ENCODE assay signal across 13 cellular contexts in genomic region chr17:49783051-49783715, GRCh38. TPM values are rescaled to one million over a fixed set of nuclear protein-coding genes. Genes with fewer than 3 reads are reported as not detected.
DNase-seq lines count a peak whose midpoint lies in the region; ATAC-seq and TF ChIP-seq lines count a peak whose summit lies in the region.
"Had no signal": no experiment of that assay in that cellular context is flagged by ENCODE, and none has a peak within 500 bp of the region (broad histone marks: within the 10 kb centered on the region; RNA-seq: fewer than 3 reads in every experiment).

No MANE protein-coding gene starts in this region.

- H3K36me3 ChIP-seq in muscle layer of duodenum (ENCODE audit: control insufficient read depth in 1 of 2, insufficient read depth in 2 of 2, low read length in 2 of 2) (no peaks in the 10 kb centered on the region), Caco-2 (ENCODE audit: control insufficient read depth, insufficient read depth, low read length) (no peaks in the 10 kb centered on the region)

- DNase-seq in NCI-H2081 (lab: John Stamatoyannopoulos, UW) (peak; percentile 0 to 17), NCI-H2081 treated with DMSO at 0.1 percent for 48 hours (lab: John Stamatoyannopoulos, UW) (no peak), dorsolateral prefrontal cortex (peak in 1 of 10 donors; percentile 37), ureter (ENCODE audit: low spot score) (peak; percentile 63), HCEC 1CT (no peak), Caco-2 (no peak)
- DNase-seq in activated T-cell treated with anti-CD3 and anti-CD28 coated beads, Interleukin-2, amount 50 U/mL, for 4 hours, result no peak
- DNase-seq: activated naive CD8-positive, alpha-beta T cell treated with anti-CD3 and anti-CD28 coated beads, Interleukin-2, amount 10 ng/mL, durations not matched to agents 7 days and 5 days; NCI-H187 treated with DMSO at 0.1 percent for 48 hours; SW 1271; trophoblast cell had no signal

- H3K9me3 Mint-ChIP-seq in activated T-cell treated with anti-CD3 and anti-CD28 coated beads, Interleukin-2, amount 50 U/mL, for 4 hours, result no peaks in the 10 kb centered on the region
- no peaks in the 10 kb centered on the region for H3K9me3 Mint-ChIP-seq in Caco-2 (ENCODE audit: unreplicated experiment)
- H3K9me3 Mint-ChIP-seq: activated naive CD8-positive, alpha-beta T cell treated with anti-CD3 and anti-CD28 coated beads, Interleukin-2, amount 10 ng/mL, durations not matched to agents 7 days and 5 days had no signal

- CTCF ChIA-PET in Caco-2 (lab: Charles Lee), result interaction anchor here (0.8 to 2.6 kb wide), 2 partner anchors 15 to 19 kb away, joined by 7 to 9 read pairs; partner anchors contain the start of gene FAM117A

- H3K4me3 Mint-ChIP-seq in activated T-cell treated with anti-CD3 and anti-CD28 coated beads, Interleukin-2, amount 50 U/mL, for 4 hours, result no peak overlapping the region
- H3K4me3 Mint-ChIP-seq in Caco-2 (ENCODE audit: unreplicated experiment), result no peak overlapping the region
- H3K4me3 Mint-ChIP-seq: activated naive CD8-positive, alpha-beta T cell treated with anti-CD3 and anti-CD28 coated beads, Interleukin-2, amount 10 ng/mL, durations not matched to agents 7 days and 5 days had no signal

- no peak overlapping the region for H3K27ac Mint-ChIP-seq in Caco-2 (ENCODE audit: unreplicated experiment)
- H3K27ac Mint-ChIP-seq: activated naive CD8-positive, alpha-beta T cell treated with anti-CD3 and anti-CD28 coated beads, Interleukin-2, amount 10 ng/mL, durations not matched to agents 7 days and 5 days had no signal

- no peaks in the 10 kb centered on the region for H3K27me3 ChIP-seq in dorsolateral prefrontal cortex
- no peaks in the 10 kb centered on the region for H3K27me3 ChIP-seq in muscle layer of duodenum (ENCODE audit: low read depth, low read length)
- H3K27me3 ChIP-seq in Caco-2 (replicated peaks; ENCODE audit: control insufficient read depth, insufficient read depth, low read length), result no peaks in the 10 kb centered on the region

- peaks cover 10 to 40% of the 10 kb centered on the region in 2 donors for H3K4me1 ChIP-seq in muscle layer of duodenum (ENCODE audit: control insufficient read depth in 1 of 2, insufficient read depth in 2 of 2, low read length in 2 of 2)
- peaks cover 6% of the 10 kb centered on the region; the same call in 1 of the 2 replicates for H3K4me1 ChIP-seq in Caco-2

- no peaks in the 10 kb centered on the region for H3K27me3 Mint-ChIP-seq in activated T-cell treated with anti-CD3 and anti-CD28 coated beads, Interleukin-2, amount 50 U/mL, for 4 hours (ENCODE audit: low read depth)
- H3K27me3 Mint-ChIP-seq in Caco-2 (ENCODE audit: insufficient read depth, unreplicated experiment), result peaks cover 20% of the 10 kb centered on the region

- POLR2A ChIA-PET in Caco-2 (lab: Charles Lee), result interaction anchor here (1.2 kb wide), 1 partner anchor 19 kb away, joined by 11 read pairs; the partner anchor contains the start of gene FAM117A

- H3K4me1 Mint-ChIP-seq in activated T-cell treated with anti-CD3 and anti-CD28 coated beads, Interleukin-2, amount 50 U/mL, for 4 hours (ENCODE audit: low read depth), result peaks cover 17% of the 10 kb centered on the region
- peaks cover 9% of the 10 kb centered on the region for H3K4me1 Mint-ChIP-seq in Caco-2 (ENCODE audit: low read depth, unreplicated experiment)

- peak overlapping the region in 40 of 59 donors; percentile 2 to 75 (median 54) for H3K27ac ChIP-seq in dorsolateral prefrontal cortex
- peak overlapping the region; percentile 33 for H3K27ac ChIP-seq in muscle layer of duodenum (ENCODE audit: low read length)

- intact Hi-C loops in dorsolateral prefrontal cortex (cut with DNase I) (loop anchor here in 1 of 2 donors (10.0 kb wide), 1 partner anchor 368 kb away; the partner anchor contains the start of gene PHB1), Caco-2 (cut with micrococcal nuclease; ENCODE audit: unreplicated experiment) (no loop called here)

- H3K36me3 Mint-ChIP-seq in activated T-cell treated with anti-CD3 and anti-CD28 coated beads, Interleukin-2, amount 50 U/mL, for 4 hours (ENCODE audit: insufficient read depth), result no peaks in the 10 kb centered on the region
- H3K36me3 Mint-ChIP-seq in Caco-2 (ENCODE audit: insufficient read depth, unreplicated experiment), result peaks cover 1% of the 10 kb centered on the region
- H3K36me3 Mint-ChIP-seq: activated naive CD8-positive, alpha-beta T cell treated with anti-CD3 and anti-CD28 coated beads, Interleukin-2, amount 10 ng/mL, durations not matched to agents 7 days and 5 days had no signal

- TF ChIP-seq CTCF in dorsolateral prefrontal cortex (IDR thresholded peaks at IDR 0.05 in 54 of 56, conservative IDR thresholded peaks at IDR 0.05 in 2 of 56; ENCODE audit: low read depth in 1 of 56, partially characterized antibody in 56 of 56), result no peak
- TF ChIP-seq CTCF in Caco-2 (IDR thresholded peaks at IDR 0.05; ENCODE audit: insufficient read depth in 1 of 2, low read depth in 1 of 2, low read length in 1 of 2, severe bottlenecking in 1 of 2, unreplicated experiment in 1 of 2), result no peak

- H3K4me3 ChIP-seq in dorsolateral prefrontal cortex (no peak overlapping the region), muscle layer of duodenum (ENCODE audit: low read depth in 1 of 2, low read length in 2 of 2) (no peak overlapping the region), Caco-2 (ENCODE audit: low read depth, low read length) (no peak overlapping the region)

- BruUV-seq in Caco-2 (replicated peaks; lab: Mats Ljungman, UMichigan), result no TSS peak

- no peak for ATAC-seq in activated T-cell treated with anti-CD3 and anti-CD28 coated beads, Interleukin-2, amount 50 U/mL, for 4 hours
- ATAC-seq: sciatic nerve had no signal

- H3K9me3 ChIP-seq in muscle layer of duodenum (ENCODE audit: control insufficient read depth in 1 of 2, low read length in 2 of 2) (no peaks in the 10 kb centered on the region), Caco-2 (no peaks in the 10 kb centered on the region)

RNA-seq across cellular contexts. Expression of gene KAT7, which starts 5.3 kb away (rescaled TPM):
- total RNA-seq in dorsolateral prefrontal cortex (100 to 1,000 TPM in 73 of 120 experiments, 10 to 100 TPM in 47; 73.9 to 129 (median 102) TPM), ureter (98.2 TPM), Caco-2 (2022) (131 and 137 TPM in 2 replicates)
- 10 to 100 TPM; 59.4 to 66.6 (median 63.8) TPM for total RNA-seq in activated T-cell treated with anti-CD3 and anti-CD28 coated beads, Interleukin-2, amount 50 U/mL, for 4 hours

RNA-seq across cellular contexts. Expression of gene FAM117A, which starts 19.3 kb away (rescaled TPM):
- 10 to 100 TPM in 10 of 120 experiments, 1 to 10 TPM in 110; 3.7 to 12.6 (median 6.9) TPM for total RNA-seq in dorsolateral prefrontal cortex
- total RNA-seq in ureter, result 12.4 TPM
- 10 to 100 TPM; 10.3 to 12.1 (median 11.6) TPM for total RNA-seq in activated T-cell treated with anti-CD3 and anti-CD28 coated beads, Interleukin-2, amount 50 U/mL, for 4 hours
- total RNA-seq in Caco-2 (2022), result 36.8 and 41.5 TPM in 2 replicates

Comparison
In these comparisons a context has a peak if more than half of its experiments do, and no peak if none do; other contexts are left out.
1. DNase-seq: peak in NCI-H2081 (2 of 2) and ureter (single experiment); none in NCI-H2081 treated with DMSO at 0.1 percent for 48 hours (single experiment), HCEC 1CT (single experiment), activated T-cell treated with anti-CD3 and anti-CD28 coated beads, Interleukin-2, amount 50 U/mL, for 4 hours (single experiment) and Caco-2 (0 of 2).